In genomic region chr19:13864513-13865242, GRCh38 we compare ENCODE assay signal across 1 cellular context.
TF ChIP-seq lines count a peak whose summit lies in the region.

No MANE protein-coding gene starts in this region.

TF ChIP-seq in HepG2, 621 proteins besides CTCF, POLR2A, EP300 and RAD21:
- TF ChIP-seq FOXA3 (CRISPR knock-in tag; IDR thresholded peaks at IDR 0.05) (no peak), ZNF7 (CRISPR knock-in tag; IDR thresholded peaks at IDR 0.05) (no peak), AFF4 (CRISPR knock-in tag; IDR thresholded peaks at IDR 0.05) (no peak), ZNF263 (CRISPR knock-in tag; IDR thresholded peaks at IDR 0.05) (no peak), KDM2A (CRISPR knock-in tag; IDR thresholded peaks at IDR 0.05; ENCODE audit: borderline replicate concordance, low read depth) (no peak), CHCHD3 (CRISPR knock-in tag; IDR thresholded peaks at IDR 0.05) (no peak), REL (CRISPR knock-in tag; conservative IDR thresholded peaks at IDR 0.05) (0 out of 2 replicates have a peak, but pooled peaks have one; percentile 35), ZNF891 (CRISPR knock-in tag; IDR thresholded peaks at IDR 0.05) (0 out of 2 replicates have a peak, but pooled peaks have one; percentile 13), KDM4B (CRISPR knock-in tag; IDR thresholded peaks at IDR 0.05) (no peak), ZBTB7B (CRISPR knock-in tag; IDR thresholded peaks at IDR 0.05) (0 out of 2 replicates have a peak, but pooled peaks have one; percentile 29), KDM5B (CRISPR knock-in tag; IDR thresholded peaks at IDR 0.05; ENCODE audit: borderline replicate concordance) (peak; percentile 53; the same call in 1 of the 2 replicates)
- TF ChIP-seq, protein P1, sequence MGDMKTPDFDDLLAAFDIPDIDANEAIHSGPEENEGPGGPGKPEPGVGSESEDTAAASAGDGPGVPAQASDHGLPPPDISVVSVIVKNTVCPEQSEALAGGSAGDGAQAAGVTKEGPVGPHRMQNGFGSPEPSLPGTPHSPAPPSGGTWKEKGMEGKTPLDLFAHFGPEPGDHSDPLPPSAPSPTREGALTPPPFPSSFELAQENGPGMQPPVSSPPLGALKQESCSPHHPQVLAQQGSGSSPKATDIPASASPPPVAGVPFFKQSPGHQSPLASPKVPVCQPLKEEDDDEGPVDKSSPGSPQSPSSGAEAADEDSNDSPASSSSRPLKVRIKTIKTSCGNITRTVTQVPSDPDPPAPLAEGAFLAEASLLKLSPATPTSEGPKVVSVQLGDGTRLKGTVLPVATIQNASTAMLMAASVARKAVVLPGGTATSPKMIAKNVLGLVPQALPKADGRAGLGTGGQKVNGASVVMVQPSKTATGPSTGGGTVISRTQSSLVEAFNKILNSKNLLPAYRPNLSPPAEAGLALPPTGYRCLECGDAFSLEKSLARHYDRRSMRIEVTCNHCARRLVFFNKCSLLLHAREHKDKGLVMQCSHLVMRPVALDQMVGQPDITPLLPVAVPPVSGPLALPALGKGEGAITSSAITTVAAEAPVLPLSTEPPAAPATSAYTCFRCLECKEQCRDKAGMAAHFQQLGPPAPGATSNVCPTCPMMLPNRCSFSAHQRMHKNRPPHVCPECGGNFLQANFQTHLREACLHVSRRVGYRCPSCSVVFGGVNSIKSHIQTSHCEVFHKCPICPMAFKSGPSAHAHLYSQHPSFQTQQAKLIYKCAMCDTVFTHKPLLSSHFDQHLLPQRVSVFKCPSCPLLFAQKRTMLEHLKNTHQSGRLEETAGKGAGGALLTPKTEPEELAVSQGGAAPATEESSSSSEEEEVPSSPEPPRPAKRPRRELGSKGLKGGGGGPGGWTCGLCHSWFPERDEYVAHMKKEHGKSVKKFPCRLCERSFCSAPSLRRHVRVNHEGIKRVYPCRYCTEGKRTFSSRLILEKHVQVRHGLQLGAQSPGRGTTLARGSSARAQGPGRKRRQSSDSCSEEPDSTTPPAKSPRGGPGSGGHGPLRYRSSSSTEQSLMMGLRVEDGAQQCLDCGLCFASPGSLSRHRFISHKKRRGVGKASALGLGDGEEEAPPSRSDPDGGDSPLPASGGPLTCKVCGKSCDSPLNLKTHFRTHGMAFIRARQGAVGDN (CRISPR knock-in tag; IDR thresholded peaks at IDR 0.05) = peak; percentile 33
- TF ChIP-seq, protein P2, sequence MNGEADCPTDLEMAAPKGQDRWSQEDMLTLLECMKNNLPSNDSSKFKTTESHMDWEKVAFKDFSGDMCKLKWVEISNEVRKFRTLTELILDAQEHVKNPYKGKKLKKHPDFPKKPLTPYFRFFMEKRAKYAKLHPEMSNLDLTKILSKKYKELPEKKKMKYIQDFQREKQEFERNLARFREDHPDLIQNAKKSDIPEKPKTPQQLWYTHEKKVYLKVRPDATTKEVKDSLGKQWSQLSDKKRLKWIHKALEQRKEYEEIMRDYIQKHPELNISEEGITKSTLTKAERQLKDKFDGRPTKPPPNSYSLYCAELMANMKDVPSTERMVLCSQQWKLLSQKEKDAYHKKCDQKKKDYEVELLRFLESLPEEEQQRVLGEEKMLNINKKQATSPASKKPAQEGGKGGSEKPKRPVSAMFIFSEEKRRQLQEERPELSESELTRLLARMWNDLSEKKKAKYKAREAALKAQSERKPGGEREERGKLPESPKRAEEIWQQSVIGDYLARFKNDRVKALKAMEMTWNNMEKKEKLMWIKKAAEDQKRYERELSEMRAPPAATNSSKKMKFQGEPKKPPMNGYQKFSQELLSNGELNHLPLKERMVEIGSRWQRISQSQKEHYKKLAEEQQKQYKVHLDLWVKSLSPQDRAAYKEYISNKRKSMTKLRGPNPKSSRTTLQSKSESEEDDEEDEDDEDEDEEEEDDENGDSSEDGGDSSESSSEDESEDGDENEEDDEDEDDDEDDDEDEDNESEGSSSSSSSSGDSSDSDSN (CRISPR knock-in tag; IDR thresholded peaks at IDR 0.05) = peak; percentile 26; the same call in 1 of the 2 replicates
- TF ChIP-seq, protein P3, sequence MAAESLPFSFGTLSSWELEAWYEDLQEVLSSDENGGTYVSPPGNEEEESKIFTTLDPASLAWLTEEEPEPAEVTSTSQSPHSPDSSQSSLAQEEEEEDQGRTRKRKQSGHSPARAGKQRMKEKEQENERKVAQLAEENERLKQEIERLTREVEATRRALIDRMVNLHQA (CRISPR knock-in tag; IDR thresholded peaks at IDR 0.05) = no peak
